ENCODE assay signal across 18 cellular contexts in the genomic region with DNA sequence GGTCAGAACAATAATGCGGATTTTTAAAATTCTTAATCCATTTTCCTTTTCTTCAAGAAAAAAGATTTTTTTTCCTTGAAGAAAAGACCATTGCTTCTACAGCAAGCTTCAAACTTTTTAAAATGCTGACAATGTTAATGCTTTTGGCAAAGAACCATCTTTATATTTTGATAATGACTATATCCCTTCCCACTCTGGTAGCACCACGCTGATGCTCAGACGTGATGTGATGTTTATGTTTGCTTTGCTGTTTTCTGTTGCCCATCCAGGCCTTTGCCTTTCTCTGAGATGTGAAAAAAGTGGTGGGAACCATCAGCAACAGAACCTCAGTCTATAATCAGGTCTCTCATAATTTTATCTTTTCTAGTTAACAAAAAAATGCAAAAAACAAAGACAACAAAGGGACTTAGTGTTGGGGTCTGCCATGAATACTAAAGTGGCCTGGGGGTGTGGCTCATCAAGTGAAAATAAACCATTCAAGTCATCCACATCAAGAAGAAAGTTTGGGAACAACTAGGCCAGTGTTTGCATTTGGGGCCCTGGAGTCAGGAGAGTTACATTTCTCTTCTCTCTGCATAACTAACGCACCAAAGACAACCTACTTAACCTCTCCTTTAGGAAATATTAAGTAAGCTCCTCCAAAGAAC.
DNase-seq lines count a peak whose midpoint lies in the region; ATAC-seq and TF ChIP-seq lines count a peak whose summit lies in the region.
"Had no signal": no experiment of that assay in that cellular context is flagged by ENCODE, and none has a peak within 500 bp of the region (broad histone marks: within the 10 kb centered on the region; RNA-seq: fewer than 3 reads in every experiment).

No MANE protein-coding gene starts in this region.

- H3K27me3 ChIP-seq in SK-N-SH (ENCODE audit: insufficient read depth) (no peaks in the 10 kb centered on the region), upper lobe of left lung (no peaks in the 10 kb centered on the region), SJCRH30 (no peaks in the 10 kb centered on the region)
- H3K27me3 ChIP-seq: BLaER1 had no signal

- no peaks in the 10 kb centered on the region for H3K36me3 ChIP-seq in SK-N-SH (replicated peaks in 1 of 2; ENCODE audit: control insufficient read depth in 1 of 2, insufficient read depth in 2 of 2, low read length in 1 of 2)
- H3K36me3 ChIP-seq in upper lobe of left lung = no peaks in the 10 kb centered on the region
- peaks cover 3% of the 10 kb centered on the region; the same call in 1 of the 2 replicates for H3K36me3 ChIP-seq in SJCRH30

- H3K79me2 ChIP-seq in SK-N-SH (ENCODE audit: insufficient read depth) = no peaks in the 10 kb centered on the region

- no peaks in the 10 kb centered on the region for H3K9me2 ChIP-seq in SK-N-SH

- WGBS in SK-N-SH (ENCODE audit: low lambda C conversion rate) = 91% methylated on average over 4 of the region's 4 CpGs
- WGBS in upper lobe of left lung, 2 donors = 59 to 67% methylated on average over 4 of the region's 4 CpGs

- TF ChIP-seq POLR2A in upper lobe of left lung (IDR thresholded peaks at IDR 0.05) = no peak

- peak overlapping the region in 1 of 2 experiments; percentile 23; a peak in 1 of 4 replicates for H3K27ac ChIP-seq in SK-N-SH (ENCODE audit: low read depth in 2 of 2, low read length in 1 of 2)
- peak overlapping the region; percentile 67 for H3K27ac ChIP-seq in cingulate gyrus (ENCODE audit: low read depth, low read length)
- peak overlapping the region in 3 of 4 donors; percentile 0 to 28 (median 27) for H3K27ac ChIP-seq in upper lobe of left lung
- no peak overlapping the region for H3K27ac ChIP-seq in SJCRH30
- H3K27ac ChIP-seq: BLaER1 had no signal

- no peak overlapping the region for H3K9ac ChIP-seq in SK-N-SH
- H3K9ac ChIP-seq: BLaER1 had no signal

- no peak for TF ChIP-seq CTCF in SK-N-SH (IDR thresholded peaks at IDR 0.05)
- TF ChIP-seq CTCF in upper lobe of left lung (IDR thresholded peaks at IDR 0.05) = no peak

- H3K4me1 ChIP-seq in SK-N-SH (ENCODE audit: control insufficient read depth in 1 of 2, insufficient read depth in 2 of 2, low read depth in 1 of 2, low read length in 1 of 2) (peaks cover 0 to 22% of the 10 kb centered on the region in 2 experiments; a peak in 3 of 4 replicates), upper lobe of left lung (peaks cover 21 to 28% (median 23%) of the 10 kb centered on the region in 4 donors), SJCRH30 (no peaks in the 10 kb centered on the region)
- H3K4me1 ChIP-seq: BLaER1 had no signal

- no peak for TF ChIP-seq RAD21 in SK-N-SH (IDR thresholded peaks at IDR 0.05; ENCODE audit: low read length)

- no peaks in the 10 kb centered on the region for H4K20me1 ChIP-seq in SK-N-SH (ENCODE audit: insufficient read depth)
- H4K20me1 ChIP-seq: BLaER1 had no signal

- H3F3A ChIP-seq in SK-N-SH (replicated peaks; ENCODE audit: insufficient read depth) = peaks cover 3% of the 10 kb centered on the region

- peak overlapping the region; percentile 34 for H3K4me2 ChIP-seq in SK-N-SH
- H3K4me2 ChIP-seq: BLaER1 had no signal

- no peak overlapping the region for H3K4me3 ChIP-seq in SK-N-SH (ENCODE audit: low read depth in 2 of 2, low read length in 1 of 2)
- no peak overlapping the region for H3K4me3 ChIP-seq in upper lobe of left lung
- no peak overlapping the region for H3K4me3 ChIP-seq in SJCRH30
- H3K4me3 ChIP-seq: BLaER1 had no signal

- POLR2A ChIA-PET in SK-N-SH (lab: Yijun Ruan, JAX) = no interaction called here

- DNase-seq in SK-N-SH (no peak), lung microvascular endothelial cell (ENCODE audit: low read depth in 2 of 2) (peak; percentile 11 to 67), upper lobe of left lung (no peak), mucosa of gallbladder (ENCODE audit: low spot score) (no peak), NCI-H1417 treated with DMSO at 0.1 percent for 48 hours (lab: John Stamatoyannopoulos, UW) (no peak), SJCRH30 (no peak)
- DNase-seq: 8988T; activated CD4-positive, alpha-beta memory T cell treated with anti-CD3 and anti-CD28 coated beads, Interleukin-2, amount 10 ng/mL, durations not matched to agents 7 days and 5 days; cerebellar nuclear complex; DMS153; islet precursor cell; MV-4-11; NCI-H2081; stimulated activated CD4-positive, alpha-beta T cell treated with anti-CD3 and anti-CD28 coated beads, Interleukin-4, amount 100 ng/mL, for 4 hours had no signal

- ATAC-seq in SK-N-SH treated with all-trans-retinoic acid at 6 μM for 48 hours (no peak), upper lobe of left lung (ENCODE audit: low FRiP score in 2 of 2) (no peak)
- ATAC-seq: Panc1 had no signal

- H2AFZ ChIP-seq in SK-N-SH (ENCODE audit: low read depth) = no peak overlapping the region

- no peaks in the 10 kb centered on the region for H3K9me3 ChIP-seq in SK-N-SH
- no peaks in the 10 kb centered on the region for H3K9me3 ChIP-seq in upper lobe of left lung
- H3K9me3 ChIP-seq in SJCRH30 (replicated peaks) = no peaks in the 10 kb centered on the region
- H3K9me3 ChIP-seq: BLaER1 had no signal

- CTCF ChIA-PET in SK-N-SH (lab: Yijun Ruan, JAX) = interaction anchor here (1.2 to 1.6 kb wide), 2 partner anchors 38 to 49 kb away, joined by 3 to 4 read pairs; no protein-coding TSS in a partner anchor

- TF ChIP-seq EP300 in SK-N-SH (IDR thresholded peaks at IDR 0.05; ENCODE audit: borderline replicate concordance in 1 of 2, low read depth in 1 of 2, low read length in 1 of 2) = no peak
- no peak for TF ChIP-seq EP300 in upper lobe of left lung (IDR thresholded peaks at IDR 0.05)

TF ChIP-seq in SK-N-SH, 30 proteins besides CTCF, POLR2A, EP300 and RAD21:
- TF ChIP-seq GATA2 (CRISPR knock-in tag; IDR thresholded peaks at IDR 0.05) (no peak), ELF1 (IDR thresholded peaks at IDR 0.05) (no peak), POLR2AphosphoS5 (IDR thresholded peaks at IDR 0.05; ENCODE audit: low read depth, low read length) (no peak)
- TF ChIP-seq, protein P1, sequence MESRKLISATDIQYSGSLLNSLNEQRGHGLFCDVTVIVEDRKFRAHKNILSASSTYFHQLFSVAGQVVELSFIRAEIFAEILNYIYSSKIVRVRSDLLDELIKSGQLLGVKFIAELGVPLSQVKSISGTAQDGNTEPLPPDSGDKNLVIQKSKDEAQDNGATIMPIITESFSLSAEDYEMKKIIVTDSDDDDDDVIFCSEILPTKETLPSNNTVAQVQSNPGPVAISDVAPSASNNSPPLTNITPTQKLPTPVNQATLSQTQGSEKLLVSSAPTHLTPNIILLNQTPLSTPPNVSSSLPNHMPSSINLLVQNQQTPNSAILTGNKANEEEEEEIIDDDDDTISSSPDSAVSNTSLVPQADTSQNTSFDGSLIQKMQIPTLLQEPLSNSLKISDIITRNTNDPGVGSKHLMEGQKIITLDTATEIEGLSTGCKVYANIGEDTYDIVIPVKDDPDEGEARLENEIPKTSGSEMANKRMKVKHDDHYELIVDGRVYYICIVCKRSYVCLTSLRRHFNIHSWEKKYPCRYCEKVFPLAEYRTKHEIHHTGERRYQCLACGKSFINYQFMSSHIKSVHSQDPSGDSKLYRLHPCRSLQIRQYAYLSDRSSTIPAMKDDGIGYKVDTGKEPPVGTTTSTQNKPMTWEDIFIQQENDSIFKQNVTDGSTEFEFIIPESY (IDR thresholded peaks at IDR 0.05; ENCODE audit: borderline replicate concordance, low read depth) = no peak

TF ChIP-seq in SK-N-SH treated with all-trans-retinoic acid at 6 μM for 48 hours, 23 proteins besides CTCF, POLR2A, EP300 and RAD21:
- TF ChIP-seq TCF4 (CRISPR knock-in tag; IDR thresholded peaks at IDR 0.05; ENCODE audit: borderline replicate concordance) (no peak), ZNF8 (CRISPR knock-in tag; IDR thresholded peaks at IDR 0.05) (no peak), TOX (CRISPR knock-in tag; IDR thresholded peaks at IDR 0.05; ENCODE audit: borderline replicate concordance) (no peak), RARB (CRISPR knock-in tag; IDR thresholded peaks at IDR 0.05) (no peak), SNAI2 (CRISPR knock-in tag; IDR thresholded peaks at IDR 0.05) (no peak)
- TF ChIP-seq, protein P2, sequence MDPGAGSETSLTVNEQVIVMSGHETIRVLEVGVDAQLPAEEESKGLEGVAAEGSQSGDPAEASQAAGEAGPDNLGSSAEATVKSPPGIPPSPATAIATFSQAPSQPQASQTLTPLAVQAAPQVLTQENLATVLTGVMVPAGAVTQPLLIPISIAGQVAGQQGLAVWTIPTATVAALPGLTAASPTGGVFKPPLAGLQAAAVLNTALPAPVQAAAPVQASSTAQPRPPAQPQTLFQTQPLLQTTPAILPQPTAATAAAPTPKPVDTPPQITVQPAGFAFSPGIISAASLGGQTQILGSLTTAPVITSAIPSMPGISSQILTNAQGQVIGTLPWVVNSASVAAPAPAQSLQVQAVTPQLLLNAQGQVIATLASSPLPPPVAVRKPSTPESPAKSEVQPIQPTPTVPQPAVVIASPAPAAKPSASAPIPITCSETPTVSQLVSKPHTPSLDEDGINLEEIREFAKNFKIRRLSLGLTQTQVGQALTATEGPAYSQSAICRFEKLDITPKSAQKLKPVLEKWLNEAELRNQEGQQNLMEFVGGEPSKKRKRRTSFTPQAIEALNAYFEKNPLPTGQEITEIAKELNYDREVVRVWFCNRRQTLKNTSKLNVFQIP (CRISPR knock-in tag; IDR thresholded peaks at IDR 0.05; ENCODE audit: borderline replicate concordance, low read depth) = no peak

Comparison
In these comparisons a context has a peak if more than half of its experiments do, and no peak if none do; other contexts are left out.
1. DNase-seq: peak in lung microvascular endothelial cell (2 of 2); none in SK-N-SH (single experiment), upper lobe of left lung (0 of 2), mucosa of gallbladder (single experiment), NCI-H1417 treated with DMSO at 0.1 percent for 48 hours (single experiment) and SJCRH30 (0 of 2).